ENCODE assay signal across 1 cellular context in genomic region chr2:27217173-27218121, GRCh38.
A peak's percentile ranks its signal among the peaks of the same experiment; 100 is the strongest.
TF ChIP-seq lines count a peak whose summit lies in the region.

Gene CAD, plus strand, starts transcription at chr2:27217369. Its CDS starts 183 bp downstream, at chr2:27217552.

TF ChIP-seq in GM12878, 131 proteins besides CTCF, POLR2A, EP300 and RAD21 (continued from another document and continues in another):
- TF ChIP-seq, protein P1, sequence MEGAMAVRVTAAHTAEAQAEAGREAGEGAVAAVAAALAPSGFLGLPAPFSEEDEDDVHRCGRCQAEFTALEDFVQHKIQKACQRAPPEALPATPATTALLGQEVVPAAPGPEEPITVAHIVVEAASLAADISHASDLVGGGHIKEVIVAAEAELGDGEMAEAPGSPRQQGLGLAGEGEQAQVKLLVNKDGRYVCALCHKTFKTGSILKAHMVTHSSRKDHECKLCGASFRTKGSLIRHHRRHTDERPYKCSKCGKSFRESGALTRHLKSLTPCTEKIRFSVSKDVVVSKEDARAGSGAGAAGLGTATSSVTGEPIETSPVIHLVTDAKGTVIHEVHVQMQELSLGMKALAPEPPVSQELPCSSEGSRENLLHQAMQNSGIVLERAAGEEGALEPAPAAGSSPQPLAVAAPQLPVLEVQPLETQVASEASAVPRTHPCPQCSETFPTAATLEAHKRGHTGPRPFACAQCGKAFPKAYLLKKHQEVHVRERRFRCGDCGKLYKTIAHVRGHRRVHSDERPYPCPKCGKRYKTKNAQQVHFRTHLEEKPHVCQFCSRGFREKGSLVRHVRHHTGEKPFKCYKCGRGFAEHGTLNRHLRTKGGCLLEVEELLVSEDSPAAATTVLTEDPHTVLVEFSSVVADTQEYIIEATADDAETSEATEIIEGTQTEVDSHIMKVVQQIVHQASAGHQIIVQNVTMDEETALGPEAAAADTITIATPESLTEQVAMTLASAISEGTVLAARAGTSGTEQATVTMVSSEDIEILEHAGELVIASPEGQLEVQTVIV (IDR thresholded peaks at IDR 0.05; ENCODE audit: borderline replicate concordance, partially characterized antibody) = peak; percentile 90
- TF ChIP-seq, protein P2, sequence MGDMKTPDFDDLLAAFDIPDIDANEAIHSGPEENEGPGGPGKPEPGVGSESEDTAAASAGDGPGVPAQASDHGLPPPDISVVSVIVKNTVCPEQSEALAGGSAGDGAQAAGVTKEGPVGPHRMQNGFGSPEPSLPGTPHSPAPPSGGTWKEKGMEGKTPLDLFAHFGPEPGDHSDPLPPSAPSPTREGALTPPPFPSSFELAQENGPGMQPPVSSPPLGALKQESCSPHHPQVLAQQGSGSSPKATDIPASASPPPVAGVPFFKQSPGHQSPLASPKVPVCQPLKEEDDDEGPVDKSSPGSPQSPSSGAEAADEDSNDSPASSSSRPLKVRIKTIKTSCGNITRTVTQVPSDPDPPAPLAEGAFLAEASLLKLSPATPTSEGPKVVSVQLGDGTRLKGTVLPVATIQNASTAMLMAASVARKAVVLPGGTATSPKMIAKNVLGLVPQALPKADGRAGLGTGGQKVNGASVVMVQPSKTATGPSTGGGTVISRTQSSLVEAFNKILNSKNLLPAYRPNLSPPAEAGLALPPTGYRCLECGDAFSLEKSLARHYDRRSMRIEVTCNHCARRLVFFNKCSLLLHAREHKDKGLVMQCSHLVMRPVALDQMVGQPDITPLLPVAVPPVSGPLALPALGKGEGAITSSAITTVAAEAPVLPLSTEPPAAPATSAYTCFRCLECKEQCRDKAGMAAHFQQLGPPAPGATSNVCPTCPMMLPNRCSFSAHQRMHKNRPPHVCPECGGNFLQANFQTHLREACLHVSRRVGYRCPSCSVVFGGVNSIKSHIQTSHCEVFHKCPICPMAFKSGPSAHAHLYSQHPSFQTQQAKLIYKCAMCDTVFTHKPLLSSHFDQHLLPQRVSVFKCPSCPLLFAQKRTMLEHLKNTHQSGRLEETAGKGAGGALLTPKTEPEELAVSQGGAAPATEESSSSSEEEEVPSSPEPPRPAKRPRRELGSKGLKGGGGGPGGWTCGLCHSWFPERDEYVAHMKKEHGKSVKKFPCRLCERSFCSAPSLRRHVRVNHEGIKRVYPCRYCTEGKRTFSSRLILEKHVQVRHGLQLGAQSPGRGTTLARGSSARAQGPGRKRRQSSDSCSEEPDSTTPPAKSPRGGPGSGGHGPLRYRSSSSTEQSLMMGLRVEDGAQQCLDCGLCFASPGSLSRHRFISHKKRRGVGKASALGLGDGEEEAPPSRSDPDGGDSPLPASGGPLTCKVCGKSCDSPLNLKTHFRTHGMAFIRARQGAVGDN (IDR thresholded peaks at IDR 0.05) = peak; percentile 78
- TF ChIP-seq CREB1 (IDR thresholded peaks at IDR 0.05; ENCODE audit: low read depth) (peak; percentile 75), MEF2B (IDR thresholded peaks at IDR 0.05; ENCODE audit: partially characterized antibody, poor library complexity, severe bottlenecking) (peak; percentile 31), MXI1 (IDR thresholded peaks at IDR 0.05; ENCODE audit: low read depth, low read length) (peak; percentile 99), ATF3 (IDR thresholded peaks at IDR 0.05; ENCODE audit: borderline replicate concordance, extremely low read depth, low read depth, low read length) (peak; percentile 68; the same call in 1 of the 2 replicates), POU2F2 (IDR thresholded peaks at IDR 0.05; ENCODE audit: borderline replicate concordance, low read depth, low read length) (peak; percentile 9; the same call in 1 of the 3 replicates), ZNF217 (IDR thresholded peaks at IDR 0.05) (no peak), MTA3 (IDR thresholded peaks at IDR 0.05; ENCODE audit: borderline replicate concordance, low read length) (no peak), EGR1 (IDR thresholded peaks at IDR 0.05; ENCODE audit: borderline replicate concordance in 1 of 2, low read depth in 2 of 2, low read length in 2 of 2) (peak; percentile 53 to 63; a peak in 2 of 3 replicates), SRF (IDR thresholded peaks at IDR 0.05; ENCODE audit: low read depth in 2 of 2, low read length in 2 of 2) (0 out of 4 replicates have a peak, but pooled peaks of 1 of the 2 experiments have one; percentile 1), CHD2 (IDR thresholded peaks at IDR 0.05; ENCODE audit: borderline replicate concordance, low read depth, low read length) (peak; percentile 25; the same call in 1 of the 2 replicates), NKRF (conservative IDR thresholded peaks at IDR 0.05) (peak; percentile 94), IRF5 (IDR thresholded peaks at IDR 0.05; ENCODE audit: borderline replicate concordance) (no peak), HDGF (IDR thresholded peaks at IDR 0.05) (peak; percentile 34; the same call in 1 of the 2 replicates), RAD51 (IDR thresholded peaks at IDR 0.05) (peak; percentile 87), EZH2 (IDR thresholded peaks at IDR 0.05; ENCODE audit: borderline replicate concordance, control insufficient read depth, low read depth, low read length) (no peak), BCL3 (IDR thresholded peaks at IDR 0.05; ENCODE audit: borderline replicate concordance, insufficient read depth, low read depth, low read length, poor library complexity, severe bottlenecking) (peak; percentile 62), SUZ12 (IDR thresholded peaks at IDR 0.05; ENCODE audit: unreplicated experiment) (no peak), ZBTB40 (IDR thresholded peaks at IDR 0.05; ENCODE audit: borderline replicate concordance) (no peak), MAX (IDR thresholded peaks at IDR 0.05; ENCODE audit: low read depth, low read length) (peak; percentile 98), BHLHE40 (IDR thresholded peaks at IDR 0.05; ENCODE audit: borderline replicate concordance in 1 of 2, low read depth in 2 of 2, low read length in 1 of 2) (peak; percentile 40 to 83; a peak in 3 of 4 replicates), BACH1 (IDR thresholded peaks at IDR 0.05; ENCODE audit: borderline replicate concordance) (peak; percentile 23; the same call in 1 of the 2 replicates), RUNX3 (IDR thresholded peaks at IDR 0.05; ENCODE audit: low read length) (no peak), HCFC1 (IDR thresholded peaks at IDR 0.05; ENCODE audit: low read length) (peak; percentile 36; the same call in 1 of the 2 replicates), SMAD1 (IDR thresholded peaks at IDR 0.05; ENCODE audit: low read depth, partially characterized antibody) (no peak), SMARCA5 (IDR thresholded peaks at IDR 0.05) (peak; percentile 86), SIX5 (IDR thresholded peaks at IDR 0.05; ENCODE audit: low read depth, low read length, severe bottlenecking) (peak; percentile 7), IKZF2 (IDR thresholded peaks at IDR 0.05) (no peak), SIN3A (IDR thresholded peaks at IDR 0.05; ENCODE audit: low read depth, low read length) (peak; percentile 92), RB1 (IDR thresholded peaks at IDR 0.05; ENCODE audit: borderline replicate concordance) (peak; percentile 73; the same call in 1 of the 2 replicates), POLR2AphosphoS5 (IDR thresholded peaks at IDR 0.05; ENCODE audit: low read length) (peak; percentile 79)
- TF ChIP-seq, protein P3, sequence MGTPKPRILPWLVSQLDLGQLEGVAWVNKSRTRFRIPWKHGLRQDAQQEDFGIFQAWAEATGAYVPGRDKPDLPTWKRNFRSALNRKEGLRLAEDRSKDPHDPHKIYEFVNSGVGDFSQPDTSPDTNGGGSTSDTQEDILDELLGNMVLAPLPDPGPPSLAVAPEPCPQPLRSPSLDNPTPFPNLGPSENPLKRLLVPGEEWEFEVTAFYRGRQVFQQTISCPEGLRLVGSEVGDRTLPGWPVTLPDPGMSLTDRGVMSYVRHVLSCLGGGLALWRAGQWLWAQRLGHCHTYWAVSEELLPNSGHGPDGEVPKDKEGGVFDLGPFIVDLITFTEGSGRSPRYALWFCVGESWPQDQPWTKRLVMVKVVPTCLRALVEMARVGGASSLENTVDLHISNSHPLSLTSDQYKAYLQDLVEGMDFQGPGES (IDR thresholded peaks at IDR 0.05) = no peak
- TF ChIP-seq, protein P4, sequence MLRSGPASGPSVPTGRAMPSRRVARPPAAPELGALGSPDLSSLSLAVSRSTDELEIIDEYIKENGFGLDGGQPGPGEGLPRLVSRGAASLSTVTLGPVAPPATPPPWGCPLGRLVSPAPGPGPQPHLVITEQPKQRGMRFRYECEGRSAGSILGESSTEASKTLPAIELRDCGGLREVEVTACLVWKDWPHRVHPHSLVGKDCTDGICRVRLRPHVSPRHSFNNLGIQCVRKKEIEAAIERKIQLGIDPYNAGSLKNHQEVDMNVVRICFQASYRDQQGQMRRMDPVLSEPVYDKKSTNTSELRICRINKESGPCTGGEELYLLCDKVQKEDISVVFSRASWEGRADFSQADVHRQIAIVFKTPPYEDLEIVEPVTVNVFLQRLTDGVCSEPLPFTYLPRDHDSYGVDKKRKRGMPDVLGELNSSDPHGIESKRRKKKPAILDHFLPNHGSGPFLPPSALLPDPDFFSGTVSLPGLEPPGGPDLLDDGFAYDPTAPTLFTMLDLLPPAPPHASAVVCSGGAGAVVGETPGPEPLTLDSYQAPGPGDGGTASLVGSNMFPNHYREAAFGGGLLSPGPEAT (IDR thresholded peaks at IDR 0.05; ENCODE audit: low read depth) = peak; percentile 31; the same call in 1 of the 2 replicates
